Comparison of ENCODE assay signal across 8 cellular contexts in genomic region chr4:165874072-165874798, GRCh38. TPM values are rescaled to one million over a fixed set of nuclear protein-coding genes. Genes with fewer than 3 reads are reported as not detected.
DNase-seq lines count a peak whose midpoint lies in the region; ATAC-seq and TF ChIP-seq lines count a peak whose summit lies in the region.

No MANE protein-coding gene starts in this region.

- H3K9ac ChIP-seq in H9 (ENCODE audit: extremely low read depth, insufficient read length, low read length), result no peak overlapping the region
- no peak overlapping the region for H3K9ac ChIP-seq in iPS-18a (ENCODE audit: low read length)
- H3K9ac ChIP-seq in Karpas-422 (ENCODE audit: low read length), result no peak overlapping the region

- no peak overlapping the region for H2BK15ac ChIP-seq in H9 (ENCODE audit: low read depth, low read length)

- no peaks in the 10 kb centered on the region for H3K79me1 ChIP-seq in H9 (ENCODE audit: insufficient read depth, low read depth, low read length, poor library complexity, severe bottlenecking)

- H2AFZ ChIP-seq in H9 (ENCODE audit: low read length) (no peak overlapping the region), Karpas-422 (ENCODE audit: low read length) (no peak overlapping the region)

- H3K56ac ChIP-seq in H9 (ENCODE audit: insufficient read length, low read depth, low read length), result no peak overlapping the region

- no peak overlapping the region for H2BK12ac ChIP-seq in H9 (ENCODE audit: insufficient read length, low read depth, low read length)

- H3K14ac ChIP-seq in H9 (ENCODE audit: insufficient read depth, low read length), result no peak overlapping the region

- H4K20me1 ChIP-seq in H9 (ENCODE audit: control insufficient read depth, insufficient read depth, insufficient read length) (no peaks in the 10 kb centered on the region), Karpas-422 (ENCODE audit: insufficient read depth, low read depth, low read length) (no peaks in the 10 kb centered on the region)

- H2BK5ac ChIP-seq in H9 (ENCODE audit: insufficient read length, low read length), result no peak overlapping the region

- no peak for ATAC-seq in GM18502 (IDR thresholded peaks at IDR 0.05; ENCODE audit: poor library complexity, unreplicated experiment)

- H3K4me2 ChIP-seq in H9 (ENCODE audit: insufficient read depth, insufficient read length, low read length), result peak overlapping the region; percentile 96
- no peak overlapping the region for H3K4me2 ChIP-seq in Karpas-422 (ENCODE audit: low read depth, low read length, poor library complexity, severe bottlenecking)

- no peak overlapping the region for H4K8ac ChIP-seq in H9 (replicated peaks; ENCODE audit: insufficient read length, low read depth, low read length)

- H3K36me3 Mint-ChIP-seq in H9 (ENCODE audit: insufficient read depth in 1 of 3, low read depth in 3 of 3), result no peaks in the 10 kb centered on the region

- peaks cover 79% of the 10 kb centered on the region for H3K27me3 Mint-ChIP-seq in H9 (ENCODE audit: low read depth)

- H3K27ac ChIP-seq in H9 (ENCODE audit: insufficient read length, low read depth, low read length), result no peak overlapping the region
- H3K27ac ChIP-seq in ascending aorta, result peak overlapping the region in 1 of 2 donors; percentile 40
- H3K27ac ChIP-seq in iPS-18a (ENCODE audit: low read length), result no peak overlapping the region
- peak overlapping the region in 10 of 21 experiments; percentile 17 to 71 (median 64) for H3K27ac ChIP-seq in skin epidermis
- no peak overlapping the region for H3K27ac ChIP-seq in Karpas-422 (ENCODE audit: low read length)

- peak overlapping the region; percentile 61 to 74 for H3K4me3 ChIP-seq in ascending aorta
- peak overlapping the region; percentile 69 for H3K4me3 ChIP-seq in iPS-18a (ENCODE audit: low read length)
- H3K4me3 ChIP-seq in skin epidermis, result peak overlapping the region; percentile 26 to 57 (median 48)
- no peak overlapping the region for H3K4me3 ChIP-seq in Karpas-422 (ENCODE audit: low read length)

- intact Hi-C loops in ascending aorta (cut with DNase I), result no loop called here

- H2BK120ac ChIP-seq in H9 (ENCODE audit: low read depth, low read length, poor library complexity, severe bottlenecking), result no peak overlapping the region

- TF ChIP-seq CTCF in H9 (conservative IDR thresholded peaks at IDR 0.05) (no peak), ascending aorta (IDR thresholded peaks at IDR 0.05) (no peak)

- H3T11ph ChIP-seq in H9 (ENCODE audit: low read length), result no peak overlapping the region

- H3K27me3 ChIP-seq in H9 (ENCODE audit: insufficient read depth, low read length) (peaks cover 27% of the 10 kb centered on the region; the same call in 1 of the 2 replicates), ascending aorta (no peaks in the 10 kb centered on the region), iPS-18a (ENCODE audit: control insufficient read depth, insufficient read depth, low read length) (peaks cover 61% of the 10 kb centered on the region), Karpas-422 (ENCODE audit: low read length) (no peaks in the 10 kb centered on the region)

- peaks cover 20 to 24% of the 10 kb centered on the region in 2 experiments for H3K4me1 Mint-ChIP-seq in H9

- peaks cover 0 to 4% of the 10 kb centered on the region in 2 experiments; a peak in 1 of 5 replicates for H3K9me3 Mint-ChIP-seq in H9

- H3K23ac ChIP-seq in H9 (ENCODE audit: insufficient read length, low read depth, low read length), result no peak overlapping the region

- H3K4me1 ChIP-seq in H9 (ENCODE audit: insufficient read depth, low read length) (no peaks in the 10 kb centered on the region), ascending aorta (peaks cover 0 to 5% of the 10 kb centered on the region in 2 donors), iPS-18a (ENCODE audit: control insufficient read depth, low read depth, low read length) (peaks cover 8% of the 10 kb centered on the region), Karpas-422 (ENCODE audit: low read length) (no peaks in the 10 kb centered on the region)

- H3K18ac ChIP-seq in H9 (ENCODE audit: insufficient read length, low read depth, low read length), result no peak overlapping the region

- no peak overlapping the region for H2BK20ac ChIP-seq in H9 (ENCODE audit: low read depth, low read length, poor library complexity, severe bottlenecking)

- no peak overlapping the region for H3K27ac Mint-ChIP-seq in H9

- no peak overlapping the region for H4K5ac ChIP-seq in H9 (ENCODE audit: insufficient read length, low read depth, low read length)

- H3K4ac ChIP-seq in H9 (ENCODE audit: low read depth, low read length), result no peak overlapping the region

- no peaks in the 10 kb centered on the region for H3K9me2 ChIP-seq in Karpas-422 (replicated peaks; ENCODE audit: insufficient read depth, low read length)

- H2AK5ac ChIP-seq in H9 (ENCODE audit: insufficient read length, low read length), result no peak overlapping the region

- H3K4me3 Mint-ChIP-seq in H9, result peak overlapping the region; percentile 64 to 89

- H3K36me3 ChIP-seq in ascending aorta (no peaks in the 10 kb centered on the region), iPS-18a (ENCODE audit: control insufficient read depth, low read depth, low read length) (no peaks in the 10 kb centered on the region), Karpas-422 (ENCODE audit: insufficient read depth, low read length) (no peaks in the 10 kb centered on the region)

- no CpG with 5 or more reads among the region's 28 CpGs for WGBS in H9 (ENCODE audit: extremely low coverage, insufficient read length, low lambda C conversion rate)

- H3K79me2 ChIP-seq in H9 (ENCODE audit: insufficient read depth, low read length) (no peaks in the 10 kb centered on the region), Karpas-422 (ENCODE audit: low read length) (no peaks in the 10 kb centered on the region)

- DNase-seq in H9 (peak; percentile 40), ascending aorta (ENCODE audit: low spot score in 2 of 2) (no peak), Karpas-422 (no peak), LoVo (ENCODE audit: low spot score) (no peak), HCEC 1CT (no peak)

- H3K9me3 ChIP-seq in H9 (ENCODE audit: control insufficient read depth, low read depth, low read length) (no peaks in the 10 kb centered on the region), ascending aorta (no peaks in the 10 kb centered on the region), iPS-18a (ENCODE audit: control insufficient read depth, low read depth, low read length) (no peaks in the 10 kb centered on the region), Karpas-422 (ENCODE audit: low read length) (no peaks in the 10 kb centered on the region)

- H3K23me2 ChIP-seq in H9 (ENCODE audit: insufficient read length, low read depth, low read length, poor library complexity, severe bottlenecking), result peaks cover 23% of the 10 kb centered on the region

- H4K91ac ChIP-seq in H9 (ENCODE audit: insufficient read length, low read depth, low read length), result no peak overlapping the region

RNA-seq across cellular contexts. Expression of gene TLL1, which starts 1.2 kb away (rescaled TPM):
- total RNA-seq in H9 (2021) (not detected in 2 replicates), ascending aorta (7.8 TPM)
- total RNA-seq in Karpas-422 (2014; rRNA removed; shearing (Covaris generic); ENCODE audit: low replicate concordance), result not detected in 2 replicates
